7 cellular contexts compared by ENCODE assay signal in the genomic region with DNA sequence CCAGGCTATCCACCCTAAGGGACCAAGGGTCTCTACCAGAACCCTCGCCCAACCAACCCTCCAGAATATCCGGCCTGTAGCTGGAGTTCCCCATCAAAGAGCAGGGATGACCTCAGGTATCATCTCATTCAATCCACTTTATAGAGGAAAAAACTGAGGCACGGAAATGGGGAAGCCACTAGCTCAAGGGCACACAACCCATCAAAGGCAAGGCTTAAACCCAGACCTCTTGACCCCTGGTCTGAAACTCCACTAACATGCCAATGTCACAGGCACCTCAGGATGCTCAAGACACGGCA. TPM values are rescaled to one million over a fixed set of nuclear protein-coding genes. Genes with fewer than 3 reads are reported as not detected.
DNase-seq lines count a peak whose midpoint lies in the region.

No MANE protein-coding gene starts in this region.

- H3K36me3 ChIP-seq in HUES64 (ENCODE audit: insufficient read depth, low read length) (peaks cover 11% of the 10 kb centered on the region; the same call in 1 of the 2 replicates), stomach smooth muscle (ENCODE audit: control insufficient read depth in 2 of 2, insufficient read depth in 2 of 2, low read length in 2 of 2) (peaks cover 10 to 18% of the 10 kb centered on the region in 2 donors)

- no peaks in the 10 kb centered on the region for H3K36me3 Mint-ChIP-seq in activated naive CD8-positive, alpha-beta T cell

- 42% methylated on average over 4 of the region's 4 CpGs for WGBS in HUES64

- H3K4me1 Mint-ChIP-seq in activated naive CD8-positive, alpha-beta T cell (ENCODE audit: low read depth) = peaks cover 49% of the 10 kb centered on the region

- H3K9ac ChIP-seq in HUES64 (ENCODE audit: low read depth, low read length) (no peak overlapping the region), stomach smooth muscle (ENCODE audit: low read length in 2 of 2) (peak overlapping the region; percentile 81)

- no peaks in the 10 kb centered on the region for H3K9me3 ChIP-seq in HUES64 (ENCODE audit: insufficient read depth, low read depth, low read length)
- H3K9me3 ChIP-seq in stomach smooth muscle (ENCODE audit: control insufficient read depth in 2 of 2, low read length in 2 of 2) = no peaks in the 10 kb centered on the region

- peak overlapping the region; percentile 92 for H3K4me3 Mint-ChIP-seq in activated naive CD8-positive, alpha-beta T cell

- H3K4me1 ChIP-seq in HUES64 (ENCODE audit: insufficient read depth, low read length) (no peaks in the 10 kb centered on the region), stomach smooth muscle (ENCODE audit: control insufficient read depth, insufficient read depth, low read length) (peaks cover 34% of the 10 kb centered on the region)

- H3K27me3 ChIP-seq in HUES64 (ENCODE audit: insufficient read depth, low read length) (no peaks in the 10 kb centered on the region), stomach smooth muscle (ENCODE audit: control insufficient read depth in 1 of 2, insufficient read depth in 2 of 2, low read length in 2 of 2) (no peaks in the 10 kb centered on the region)

- H3K27ac ChIP-seq in HUES64 (ENCODE audit: low read depth, low read length) (no peak overlapping the region), stomach smooth muscle (ENCODE audit: low read length) (peak overlapping the region; percentile 37)

- H3K9me3 Mint-ChIP-seq in activated naive CD8-positive, alpha-beta T cell (ENCODE audit: low read depth) = no peaks in the 10 kb centered on the region

- peak overlapping the region; percentile 69 for H3K4me3 ChIP-seq in HUES64 (ENCODE audit: low read length)
- peak overlapping the region; percentile 75 to 90 for H3K4me3 ChIP-seq in stomach smooth muscle (ENCODE audit: low read length in 2 of 2)

- no peaks in the 10 kb centered on the region for H3K27me3 Mint-ChIP-seq in activated naive CD8-positive, alpha-beta T cell

- DNase-seq in islet precursor cell (peak; percentile 52), HCEC 1CT (no peak), NCI-H446 (lab: John Stamatoyannopoulos, UW) (no peak), epidermal melanocyte (ENCODE audit: insufficient read length, low spot score) (no peak)

- H3K27ac Mint-ChIP-seq in activated naive CD8-positive, alpha-beta T cell = peak overlapping the region; percentile 87

RNA-seq across cellular contexts. Expression of a gene that starts 1.6 kb away (rescaled TPM):
- 19.3 TPM for polyA plus RNA-seq in HUES64 (2013, experiment 1 of 2)
- polyA plus RNA-seq in HUES64 (2013, experiment 2 of 2) = 19.7 TPM

RNA-seq across cellular contexts. Expression of a gene that starts 5.9 kb away (rescaled TPM):
- polyA plus RNA-seq in HUES64 (2013, experiment 1 of 2) = 1.2 TPM
- 3.0 TPM for polyA plus RNA-seq in HUES64 (2013, experiment 2 of 2)

RNA-seq across cellular contexts. Expression of a gene that starts 13.6 kb away (rescaled TPM):
- 0.65 TPM for polyA plus RNA-seq in HUES64 (2013, experiment 1 of 2)
- 2.0 TPM for polyA plus RNA-seq in HUES64 (2013, experiment 2 of 2)

RNA-seq across cellular contexts. Expression of a gene that starts 13.6 kb away (rescaled TPM):
- polyA plus RNA-seq in HUES64 (2013, experiment 1 of 2) = 34.4 TPM
- 28.2 TPM for polyA plus RNA-seq in HUES64 (2013, experiment 2 of 2)

RNA-seq across cellular contexts. Expression of a gene that starts 26.5 kb away (rescaled TPM):
- polyA plus RNA-seq in HUES64 (2013, experiment 1 of 2) = 40.2 TPM
- polyA plus RNA-seq in HUES64 (2013, experiment 2 of 2) = 36.1 TPM
